1 cellular context compared by ENCODE assay signal in genomic region chr2:158009425-158009824, GRCh38.
TF ChIP-seq lines count a peak whose summit lies in the region.

No MANE protein-coding gene starts in this region.

TF ChIP-seq in GM23338, 12 proteins besides CTCF, POLR2A, EP300 and RAD21:
- TF ChIP-seq ZNF462 (CRISPR knock-in tag; IDR thresholded peaks at IDR 0.05) (no peak), CREB1 (CRISPR knock-in tag; IDR thresholded peaks at IDR 0.05; ENCODE audit: low read depth) (no peak), NANOG (IDR thresholded peaks at IDR 0.05; ENCODE audit: borderline replicate concordance) (no peak), EZH2 (IDR thresholded peaks at IDR 0.05; ENCODE audit: low read depth, unreplicated experiment) (no peak), POLR2AphosphoS5 (IDR thresholded peaks at IDR 0.05; ENCODE audit: low read depth) (no peak), STAT1 (IDR thresholded peaks at IDR 0.05; ENCODE audit: unreplicated experiment) (no peak), EZH2phosphoT487 (IDR thresholded peaks at IDR 0.05; ENCODE audit: unreplicated experiment) (no peak), ZNF114 (CRISPR knock-in tag; IDR thresholded peaks at IDR 0.05) (no peak), JUNB (IDR thresholded peaks at IDR 0.05; ENCODE audit: unreplicated experiment) (no peak), ETS1 (IDR thresholded peaks at IDR 0.05) (no peak), ZNF331 (CRISPR knock-in tag; IDR thresholded peaks at IDR 0.05; ENCODE audit: low read depth) (no peak)
